Comparison of ENCODE assay signal across 21 cellular contexts in genomic region chr1:94899756-94900155, GRCh38. TPM values are rescaled to one million over a fixed set of nuclear protein-coding genes. Genes with fewer than 3 reads are reported as not detected.
DNase-seq lines count a peak whose midpoint lies in the region; TF ChIP-seq lines count a peak whose summit lies in the region.
"Had no signal": no experiment of that assay in that cellular context is flagged by ENCODE, and none has a peak within 500 bp of the region (broad histone marks: within the 10 kb centered on the region; RNA-seq: fewer than 3 reads in every experiment).

No MANE protein-coding gene starts in this region.

- no peak for TF ChIP-seq CTCF in vagina (IDR thresholded peaks at IDR 0.05)

- H3K27ac Mint-ChIP-seq in CD4-positive, alpha-beta memory T cell, result no peak overlapping the region
- H3K27ac Mint-ChIP-seq: activated B cell treated with CpG ODN at 0.5 μM for 24 hours; activated naive CD4-positive, alpha-beta T cell treated with anti-CD3 and anti-CD28 coated beads, Interleukin-2, amount 10 ng/mL, durations not matched to agents 7 days and 5 days; endodermal cell; neural progenitor cell; T-cell had no signal

- H3K27ac ChIP-seq in vagina, result peak overlapping the region; percentile 13
- H3K27ac ChIP-seq in CD4-positive, alpha-beta memory T cell (ENCODE audit: low read depth, low read length), result no peak overlapping the region
- no peak overlapping the region for H3K27ac ChIP-seq in caudate nucleus (ENCODE audit: low read depth, low read length)
- H3K27ac ChIP-seq: cardiac muscle cell, KMS-11, neural progenitor cell had no signal

- no peak for TF ChIP-seq POLR2A in vagina (IDR thresholded peaks at IDR 0.05)

- H3K4me1 ChIP-seq in adipocyte (ENCODE audit: control insufficient read depth, insufficient read depth, low read length) (peaks cover 25% of the 10 kb centered on the region), vagina (peaks cover 35% of the 10 kb centered on the region)
- no peaks in the 10 kb centered on the region for H3K4me1 ChIP-seq in CD4-positive, alpha-beta memory T cell (ENCODE audit: insufficient read depth, low read length)

- intact Hi-C loops in vagina (cut with DNase I), result no loop called here
- intact Hi-C loops in CD4-positive, alpha-beta memory T cell (cut with micrococcal nuclease), result no loop called here

- H3K4me1 Mint-ChIP-seq in CD4-positive, alpha-beta memory T cell, result no peaks in the 10 kb centered on the region
- H3K4me1 Mint-ChIP-seq: activated B cell treated with CpG ODN at 0.5 μM for 24 hours; activated naive CD4-positive, alpha-beta T cell treated with anti-CD3 and anti-CD28 coated beads, Interleukin-2, amount 10 ng/mL, durations not matched to agents 7 days and 5 days; T-cell had no signal

- H3K27me3 ChIP-seq in adipocyte (replicated peaks; ENCODE audit: control insufficient read depth, insufficient read depth, low read length), result no peaks in the 10 kb centered on the region
- no peaks in the 10 kb centered on the region for H3K27me3 ChIP-seq in vagina
- H3K27me3 ChIP-seq in CD4-positive, alpha-beta memory T cell (ENCODE audit: insufficient read depth, low read length), result no peaks in the 10 kb centered on the region
- H3K27me3 ChIP-seq: cardiac muscle cell, neural progenitor cell had no signal

- CTCF ChIA-PET in CD4-positive, alpha-beta memory T cell (lab: Charles Lee; ENCODE audit: partially characterized antibody), result interaction anchor here (0.8 kb wide), 1 partner anchor 45 kb away, joined by 4 read pairs; no protein-coding TSS in a partner anchor

- DNase-seq in adipocyte (ENCODE audit: low read depth), result peak; percentile 67
- DNase-seq in fibroblast of peridontal ligament (ENCODE audit: extremely low read depth), result peak; percentile 75
- DNase-seq in renal cortical epithelial cell (ENCODE audit: low read depth), result peak; percentile 42
- DNase-seq in vagina (ENCODE audit: extremely low spot score in 2 of 2), result no peak
- no peak for DNase-seq in CD4-positive, alpha-beta memory T cell
- DNase-seq in activated CD4-positive, alpha-beta T cell treated with anti-CD3 and anti-CD28 coated beads for 1 hour, result no peak
- DNase-seq in caudate nucleus (lab: John Stamatoyannopoulos, UW), result no peak
- DNase-seq: activated B cell treated with CpG ODN at 0.5 μM for 24 hours; activated CD4-positive, alpha-beta T cell treated with anti-CD3 and anti-CD28 coated beads, Interleukin-2, amount 50 U/mL, for 48 hours; activated naive CD4-positive, alpha-beta T cell treated with anti-CD3 and anti-CD28 coated beads, Interleukin-2, amount 10 ng/mL, durations not matched to agents 7 days and 5 days; C1 segment of cervical spinal cord; DMS79; endodermal cell; GF-D8; HCEC 1CT; NCI-H1436 treated with DMSO at 0.1 percent for 48 hours; stimulated activated naive CD4-positive, alpha-beta T cell treated with Interleukin-2 at 50 U/mL for 16 hours; T-cell had no signal

- H3K36me3 ChIP-seq in adipocyte (ENCODE audit: control insufficient read depth, insufficient read depth, low read length, severe bottlenecking) (peaks cover 78% of the 10 kb centered on the region), vagina (peaks cover 0 to 64% of the 10 kb centered on the region in 2 donors)
- H3K36me3 ChIP-seq in CD4-positive, alpha-beta memory T cell (ENCODE audit: insufficient read depth, low read length), result no peaks in the 10 kb centered on the region

- no peak overlapping the region for H3K9ac ChIP-seq in adipocyte (ENCODE audit: low read length)
- H3K9ac ChIP-seq: KMS-11, neural progenitor cell had no signal

- H3K36me3 Mint-ChIP-seq in CD4-positive, alpha-beta memory T cell, result no peaks in the 10 kb centered on the region
- H3K36me3 Mint-ChIP-seq: activated naive CD4-positive, alpha-beta T cell treated with anti-CD3 and anti-CD28 coated beads, Interleukin-2, amount 10 ng/mL, durations not matched to agents 7 days and 5 days had no signal

- H3K4me3 ChIP-seq in adipocyte (ENCODE audit: low read length) (no peak overlapping the region), vagina (no peak overlapping the region)
- H3K4me3 ChIP-seq in CD4-positive, alpha-beta memory T cell (ENCODE audit: low read length in 2 of 2), result no peak overlapping the region
- H3K4me3 ChIP-seq: cardiac muscle cell, neural progenitor cell had no signal

- peaks cover 0 to 8% of the 10 kb centered on the region in 2 donors for H3K27me3 Mint-ChIP-seq in CD4-positive, alpha-beta memory T cell
- H3K27me3 Mint-ChIP-seq: activated naive CD4-positive, alpha-beta T cell treated with anti-CD3 and anti-CD28 coated beads, Interleukin-2, amount 10 ng/mL, durations not matched to agents 7 days and 5 days had no signal

- no peak overlapping the region for H3K4me3 Mint-ChIP-seq in CD4-positive, alpha-beta memory T cell
- H3K4me3 Mint-ChIP-seq: activated B cell treated with CpG ODN at 0.5 μM for 24 hours; activated naive CD4-positive, alpha-beta T cell treated with anti-CD3 and anti-CD28 coated beads, Interleukin-2, amount 10 ng/mL, durations not matched to agents 7 days and 5 days; endodermal cell; neural progenitor cell; T-cell had no signal

- H3K9me3 Mint-ChIP-seq in CD4-positive, alpha-beta memory T cell, result no peaks in the 10 kb centered on the region
- H3K9me3 Mint-ChIP-seq: activated B cell treated with CpG ODN at 0.5 μM for 24 hours; activated naive CD4-positive, alpha-beta T cell treated with anti-CD3 and anti-CD28 coated beads, Interleukin-2, amount 10 ng/mL, durations not matched to agents 7 days and 5 days; endodermal cell; neural progenitor cell; T-cell had no signal

- POLR2A ChIA-PET in CD4-positive, alpha-beta memory T cell (lab: Charles Lee; ENCODE audit: partially characterized antibody), result no interaction called here

- H3K9me3 ChIP-seq in adipocyte (ENCODE audit: control insufficient read depth, low read length) (no peaks in the 10 kb centered on the region), vagina (no peaks in the 10 kb centered on the region)
- no peaks in the 10 kb centered on the region for H3K9me3 ChIP-seq in CD4-positive, alpha-beta memory T cell (ENCODE audit: control insufficient read depth in 1 of 2, low read length in 2 of 2)

RNA-seq across cellular contexts. Expression of gene CNN3, which starts 27.2 kb away (rescaled TPM):
- total RNA-seq in renal cortical epithelial cell (636 and 714 TPM in 2 replicates), vagina (250 TPM)
- total RNA-seq in CD4-positive, alpha-beta memory T cell, result 1 to 10 TPM; 2.6 to 3.2 TPM
- 1 to 10 TPM; 1.9 to 2.3 TPM for polyA plus RNA-seq in CD4-positive, alpha-beta memory T cell

Comparison
In these comparisons a context has a peak if more than half of its experiments do, and no peak if none do; other contexts are left out.
1. DNase-seq: peak in adipocyte (single experiment), fibroblast of peridontal ligament (single experiment) and renal cortical epithelial cell (single experiment); none in vagina (0 of 2), CD4-positive, alpha-beta memory T cell (0 of 5), activated CD4-positive, alpha-beta T cell treated with anti-CD3 and anti-CD28 coated beads for 1 hour (single experiment) and caudate nucleus (0 of 61).
2. RNA of gene CNN3, which starts 27.2 kb away (total RNA-seq): 636 to 714 TPM in renal cortical epithelial cell and 250 TPM in vagina (single experiment); 2.6 to 3.2 TPM in CD4-positive, alpha-beta memory T cell; every median in the first group is over 10 times any median in the second.